ENCODE assay signal across 8 cellular contexts in genomic region chr5:43313854-43314457, GRCh38. TPM values are rescaled to one million over a fixed set of nuclear protein-coding genes. Genes with fewer than 3 reads are reported as not detected.
DNase-seq lines count a peak whose midpoint lies in the region; TF ChIP-seq lines count a peak whose summit lies in the region.

No MANE protein-coding gene starts in this region.

- H3K36me3 Mint-ChIP-seq in CD14-positive monocyte (peaks cover 5 to 6% of the 10 kb centered on the region in 2 donors), IgD-negative memory B cell (peaks cover 2% of the 10 kb centered on the region)
- H3K36me3 Mint-ChIP-seq in activated T-helper 2 cell treated with anti-CD3 and anti-CD28 coated beads, Interferon-gamma antibody, Interleukin-2, Interleukin-4, amounts not matched to agents 10 μg/mL and 5 μg/mL and 100 μg/mL, durations not matched to agents 14 hours and 24 hours and 36 hours (ENCODE audit: low read depth), result peaks cover 51% of the 10 kb centered on the region

- H3K4me3 Mint-ChIP-seq in CD14-positive monocyte (peak overlapping the region; percentile 89 to 95), IgD-negative memory B cell (peak overlapping the region; percentile 87 to 100 (median 99))
- peak overlapping the region; percentile 98 for H3K4me3 Mint-ChIP-seq in activated T-helper 2 cell treated with anti-CD3 and anti-CD28 coated beads, Interferon-gamma antibody, Interleukin-2, Interleukin-4, amounts not matched to agents 10 μg/mL and 5 μg/mL and 100 μg/mL, durations not matched to agents 14 hours and 24 hours and 36 hours (ENCODE audit: low read depth)

- intact Hi-C loops in CD14-positive monocyte (cut with micrococcal nuclease), result loop anchor here (2.0 to 10.0 kb wide), 4 partner anchors 171 to 1399 kb away; partner anchors contain the start of genes TMEM267 (in 1 of the 2) and ZNF131 (in 1 of the 2)
- intact Hi-C loops in activated T-helper 2 cell treated with anti-CD3 and anti-CD28 coated beads, Interferon-gamma antibody, Interleukin-2, Interleukin-4, amounts not matched to agents 10 μg/mL and 5 μg/mL and 100 μg/mL, durations not matched to agents 14 hours and 24 hours and 36 hours (cut with micrococcal nuclease), result loop anchor here (1.0 to 5.0 kb wide), 12 partner anchors 23 to 363 kb away; partner anchors contain the start of genes C5orf34, NNT, PAIP1 and TMEM267

- peaks cover 18% of the 10 kb centered on the region for H3K4me1 Mint-ChIP-seq in CD14-positive monocyte
- H3K4me1 Mint-ChIP-seq in IgD-negative memory B cell, result peaks cover 10 to 24% (median 19%) of the 10 kb centered on the region in 3 donors
- peaks cover 60% of the 10 kb centered on the region for H3K4me1 Mint-ChIP-seq in activated T-helper 2 cell treated with anti-CD3 and anti-CD28 coated beads, Interferon-gamma antibody, Interleukin-2, Interleukin-4, amounts not matched to agents 10 μg/mL and 5 μg/mL and 100 μg/mL, durations not matched to agents 14 hours and 24 hours and 36 hours (ENCODE audit: low read depth)

- peaks cover 0 to 5% (median 3%) of the 10 kb centered on the region in 7 donors for H3K9me3 Mint-ChIP-seq in CD14-positive monocyte
- H3K9me3 Mint-ChIP-seq in IgD-negative memory B cell, result no peaks in the 10 kb centered on the region
- H3K9me3 Mint-ChIP-seq in activated T-helper 2 cell treated with anti-CD3 and anti-CD28 coated beads, Interferon-gamma antibody, Interleukin-2, Interleukin-4, amounts not matched to agents 10 μg/mL and 5 μg/mL and 100 μg/mL, durations not matched to agents 14 hours and 24 hours and 36 hours, result peaks cover 24% of the 10 kb centered on the region

- TF ChIP-seq CTCF in CD14-positive monocyte (IDR thresholded peaks at IDR 0.05), result no peak

- peaks cover 1 to 9% (median 3%) of the 10 kb centered on the region in 3 donors for H3K27me3 Mint-ChIP-seq in CD14-positive monocyte (ENCODE audit: low read depth in 3 of 3)
- H3K27me3 Mint-ChIP-seq in IgD-negative memory B cell, result peaks cover 2% of the 10 kb centered on the region
- H3K27me3 Mint-ChIP-seq in activated T-helper 2 cell treated with anti-CD3 and anti-CD28 coated beads, Interferon-gamma antibody, Interleukin-2, Interleukin-4, amounts not matched to agents 10 μg/mL and 5 μg/mL and 100 μg/mL, durations not matched to agents 14 hours and 24 hours and 36 hours (ENCODE audit: low read depth), result no peaks in the 10 kb centered on the region

- peak overlapping the region; percentile 83 for H3K27ac ChIP-seq in substantia nigra (ENCODE audit: low read depth, low read length, poor library complexity, severe bottlenecking)

- H3K27ac Mint-ChIP-seq in CD14-positive monocyte (peak overlapping the region; percentile 93 to 98 (median 97)), IgD-negative memory B cell (peak overlapping the region; percentile 81 to 99 (median 98))
- peak overlapping the region; percentile 95 for H3K27ac Mint-ChIP-seq in activated T-helper 2 cell treated with anti-CD3 and anti-CD28 coated beads, Interferon-gamma antibody, Interleukin-2, Interleukin-4, amounts not matched to agents 10 μg/mL and 5 μg/mL and 100 μg/mL, durations not matched to agents 14 hours and 24 hours and 36 hours

- DNase-seq in CD14-positive monocyte (ENCODE audit: low spot score) (no peak), iPS-NIHi11 (ENCODE audit: low spot score) (peak; percentile 14), substantia nigra (lab: John Stamatoyannopoulos, UW) (peak in 16 of 49 donors; percentile 2 to 66 (median 8)), SIG-M5 (lab: John Stamatoyannopoulos, UW) (no peak), 8988T (no peak), COLO668 (lab: John Stamatoyannopoulos, UW; ENCODE audit: unreplicated experiment) (no peak)
- no peak for DNase-seq in activated T-helper 2 cell treated with anti-CD3 and anti-CD28 coated beads, Interferon-gamma antibody, Interleukin-2, Interleukin-4, amounts not matched to agents 10 μg/mL and 5 μg/mL and 100 μg/mL, durations not matched to agents 14 hours and 24 hours and 36 hours (ENCODE audit: low spot score)

RNA-seq across cellular contexts. Expression of gene HMGCS1, which starts 0.7 kb away (rescaled TPM):
- polyA plus RNA-seq in CD14-positive monocyte (10 to 100 TPM in 1 of 2 donors, 1 to 10 TPM in 1; 6.0 to 10.9 TPM), IgD-negative memory B cell (11.7 TPM)
- 232 and 233 TPM in 2 replicates for total RNA-seq in activated T-helper 2 cell treated with anti-CD3 and anti-CD28 coated beads, Interferon-gamma antibody, Interleukin-2, Interleukin-4, amounts not matched to agents 10 μg/mL and 5 μg/mL and 100 μg/mL, durations not matched to agents 14 hours and 24 hours and 36 hours
